ENCODE assay signal across 2 cellular contexts in genomic region chr1:151167116-151167515, GRCh38.
TF ChIP-seq lines count a peak whose summit lies in the region.

No MANE protein-coding gene starts in this region.

TF ChIP-seq in SK-N-SH, 30 proteins besides CTCF, POLR2A, EP300 and RAD21 (continued from another document):
- no peak for TF ChIP-seq PBX3 (IDR thresholded peaks at IDR 0.05)
- TF ChIP-seq SIN3A (IDR thresholded peaks at IDR 0.05; ENCODE audit: borderline replicate concordance, low read depth, low read length), result no peak
- TF ChIP-seq CHD2 (IDR thresholded peaks at IDR 0.05; ENCODE audit: low read length, partially characterized antibody), result no peak

TF ChIP-seq in SK-N-SH treated with all-trans-retinoic acid at 6 μM for 48 hours, 23 proteins besides CTCF, POLR2A, EP300 and RAD21 (continued from another document):
- TF ChIP-seq TSHZ2 (CRISPR knock-in tag; IDR thresholded peaks at IDR 0.05) (no peak), TOX (CRISPR knock-in tag; IDR thresholded peaks at IDR 0.05; ENCODE audit: borderline replicate concordance) (no peak), PPARA (CRISPR knock-in tag; IDR thresholded peaks at IDR 0.05; ENCODE audit: borderline replicate concordance) (no peak), OSR1 (CRISPR knock-in tag; IDR thresholded peaks at IDR 0.05) (no peak), PATZ1 (CRISPR knock-in tag; IDR thresholded peaks at IDR 0.05; ENCODE audit: borderline replicate concordance) (no peak), RARB (CRISPR knock-in tag; IDR thresholded peaks at IDR 0.05) (no peak), TCF4 (CRISPR knock-in tag; IDR thresholded peaks at IDR 0.05; ENCODE audit: borderline replicate concordance) (no peak), POU6F1 (CRISPR knock-in tag; IDR thresholded peaks at IDR 0.05; ENCODE audit: borderline replicate concordance, low read depth) (no peak), ZFP3 (CRISPR knock-in tag; IDR thresholded peaks at IDR 0.05) (no peak)
